In genomic region chr2:223725494-223725893, GRCh38 we compare ENCODE assay signal across 8 cellular contexts.
DNase-seq lines count a peak whose midpoint lies in the region; ATAC-seq and TF ChIP-seq lines count a peak whose summit lies in the region.

No MANE protein-coding gene starts in this region.

- H3K27ac ChIP-seq in coronary artery (peak overlapping the region; percentile 73 to 82), testis (peak overlapping the region; percentile 31 to 64)

- TF ChIP-seq CTCF in coronary artery (IDR thresholded peaks at IDR 0.05) (no peak), testis (IDR thresholded peaks at IDR 0.05) (no peak)

- TF ChIP-seq POLR2A in testis (IDR thresholded peaks at IDR 0.05): no peak

- H3K36me3 ChIP-seq in testis (ENCODE audit: low read depth, missing control alignments): no peaks in the 10 kb centered on the region

- ATAC-seq in left colon (peak; percentile 34), HG02973 (IDR thresholded peaks at IDR 0.05; ENCODE audit: unreplicated experiment) (no peak)

- WGBS in testis, 2 donors: 40 to 49% methylated on average over 5 of the region's 5 CpGs

- H3K4me3 ChIP-seq in coronary artery (no peak overlapping the region), testis (no peak overlapping the region)

- no peaks in the 10 kb centered on the region for H3K27me3 ChIP-seq in testis

- DNase-seq in COLO668 (lab: John Stamatoyannopoulos, UW; ENCODE audit: unreplicated experiment) (peak; percentile 77), NCI-H146 treated with DMSO at 0.1 percent for 48 hours (lab: John Stamatoyannopoulos, UW; ENCODE audit: unreplicated experiment) (peak; percentile 56), coronary artery (ENCODE audit: low spot score) (peak; percentile 94), left colon (peak; percentile 32 to 36), testis (peak; percentile 86), NCI-H1694 treated with DMSO at 0.1 percent for 48 hours (lab: John Stamatoyannopoulos, UW) (no peak)
- DNase-seq in activated CD4-positive, CD25-positive, alpha-beta regulatory T cell treated with anti-CD3 and anti-CD28 coated beads, Interleukin-2, amount 50 U/mL, for 72 hours: no peak

- intact Hi-C loops in left colon (cut with DNase I, micrococcal nuclease) (no loop called here), testis (cut with DNase I; ENCODE audit: low total_unique reads) (no loop called here)

- H3K9me3 ChIP-seq in testis: no peaks in the 10 kb centered on the region

- H3K4me1 ChIP-seq in testis: peaks cover 14% of the 10 kb centered on the region

Comparison
In these comparisons a context has a peak if more than half of its experiments do, and no peak if none do; other contexts are left out.
1. DNase-seq: peak in COLO668 (single experiment), NCI-H146 treated with DMSO at 0.1 percent for 48 hours (single experiment), coronary artery (single experiment), left colon (2 of 2) and testis (single experiment); none in NCI-H1694 treated with DMSO at 0.1 percent for 48 hours (single experiment) and activated CD4-positive, CD25-positive, alpha-beta regulatory T cell treated with anti-CD3 and anti-CD28 coated beads, Interleukin-2, amount 50 U/mL, for 72 hours (single experiment).